In the genomic region with DNA sequence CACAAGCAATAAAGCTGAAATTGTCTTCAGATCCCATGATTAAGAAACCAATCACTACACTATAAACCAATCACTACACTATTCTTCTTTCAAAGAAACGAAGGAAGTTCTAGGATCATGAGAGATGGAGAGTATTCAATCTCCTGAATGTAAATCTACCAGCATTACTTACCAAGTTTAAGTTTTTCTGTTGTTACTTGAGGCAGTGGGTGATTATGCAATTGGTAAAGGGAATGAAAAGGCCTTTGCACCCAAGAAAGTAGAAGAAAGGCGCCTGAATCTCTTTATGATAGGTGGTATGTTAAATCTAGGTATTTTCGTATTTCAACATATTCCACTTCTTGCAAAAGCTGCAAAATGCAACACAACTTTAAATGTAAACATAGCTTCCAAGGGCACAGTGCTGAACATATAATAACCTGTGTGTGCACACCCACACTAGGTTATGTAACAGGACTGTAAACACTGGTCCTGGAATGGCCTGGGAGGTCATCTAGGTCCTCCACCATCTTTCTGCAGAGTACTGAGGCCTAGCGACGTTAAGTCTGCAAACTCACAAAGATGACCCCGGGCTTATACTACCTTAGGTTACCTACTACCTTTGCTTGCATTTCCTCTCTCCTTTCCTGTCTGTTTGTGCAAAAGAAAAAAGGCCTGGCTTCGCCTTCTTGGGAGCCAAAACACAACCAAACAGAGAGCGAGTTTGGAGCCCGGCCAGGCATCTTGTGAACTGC, we compare ENCODE assay signal across 1 cellular context.
TF ChIP-seq lines count a peak whose summit lies in the region.

No MANE protein-coding gene starts in this region.

TF ChIP-seq in HepG2, 621 proteins besides CTCF, POLR2A, EP300 and RAD21 (continued from another document and continues in another):
- TF ChIP-seq, protein P1, sequence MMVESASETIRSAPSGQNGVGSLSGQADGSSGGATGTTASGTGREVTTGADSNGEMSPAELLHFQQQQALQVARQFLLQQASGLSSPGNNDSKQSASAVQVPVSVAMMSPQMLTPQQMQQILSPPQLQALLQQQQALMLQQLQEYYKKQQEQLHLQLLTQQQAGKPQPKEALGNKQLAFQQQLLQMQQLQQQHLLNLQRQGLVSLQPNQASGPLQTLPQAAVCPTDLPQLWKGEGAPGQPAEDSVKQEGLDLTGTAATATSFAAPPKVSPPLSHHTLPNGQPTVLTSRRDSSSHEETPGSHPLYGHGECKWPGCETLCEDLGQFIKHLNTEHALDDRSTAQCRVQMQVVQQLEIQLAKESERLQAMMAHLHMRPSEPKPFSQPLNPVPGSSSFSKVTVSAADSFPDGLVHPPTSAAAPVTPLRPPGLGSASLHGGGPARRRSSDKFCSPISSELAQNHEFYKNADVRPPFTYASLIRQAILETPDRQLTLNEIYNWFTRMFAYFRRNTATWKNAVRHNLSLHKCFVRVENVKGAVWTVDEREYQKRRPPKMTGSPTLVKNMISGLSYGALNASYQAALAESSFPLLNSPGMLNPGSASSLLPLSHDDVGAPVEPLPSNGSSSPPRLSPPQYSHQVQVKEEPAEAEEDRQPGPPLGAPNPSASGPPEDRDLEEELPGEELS (CRISPR knock-in tag; IDR thresholded peaks at IDR 0.05): peak; percentile 91
- TF ChIP-seq ZNF318 (CRISPR knock-in tag; IDR thresholded peaks at IDR 0.05) (no peak), ISX (CRISPR knock-in tag; conservative IDR thresholded peaks at IDR 0.05) (no peak), RBM22 (optimal IDR thresholded peaks at IDR 0.05; ENCODE audit: low read length) (no peak), ZSCAN22 (CRISPR knock-in tag; IDR thresholded peaks at IDR 0.05) (no peak), ZNF776 (CRISPR knock-in tag; IDR thresholded peaks at IDR 0.05) (0 out of 2 replicates have a peak, but pooled peaks have one; percentile 24), KDM5B (CRISPR knock-in tag; IDR thresholded peaks at IDR 0.05; ENCODE audit: borderline replicate concordance) (no peak), SOX6 (IDR thresholded peaks at IDR 0.05) (no peak), SOX6 (CRISPR knock-in tag; IDR thresholded peaks at IDR 0.05) (peak; percentile 82), ZSCAN12 (CRISPR knock-in tag; IDR thresholded peaks at IDR 0.05) (no peak), CHD2 (IDR thresholded peaks at IDR 0.05; ENCODE audit: low read depth, low read length) (no peak), ESRRA (CRISPR knock-in tag; IDR thresholded peaks at IDR 0.05; ENCODE audit: low read depth) (peak; percentile 54; the same call in 1 of the 2 replicates), NONO (IDR thresholded peaks at IDR 0.05) (no peak), NONO (CRISPR knock-in tag; conservative IDR thresholded peaks at IDR 0.05) (0 out of 2 replicates have a peak, but pooled peaks have one; percentile 21), ZNF782 (CRISPR knock-in tag; IDR thresholded peaks at IDR 0.05; ENCODE audit: borderline replicate concordance) (no peak), ZNF770 (CRISPR knock-in tag; IDR thresholded peaks at IDR 0.05) (no peak), XRCC5 (optimal IDR thresholded peaks at IDR 0.05; ENCODE audit: low read length) (no peak), HNRNPH1 (optimal IDR thresholded peaks at IDR 0.05; ENCODE audit: low read depth, low read length) (no peak), MYC (CRISPR knock-in tag; IDR thresholded peaks at IDR 0.05; ENCODE audit: borderline replicate concordance) (no peak), ZXDC (CRISPR knock-in tag; IDR thresholded peaks at IDR 0.05) (no peak)
- TF ChIP-seq, protein P2, sequence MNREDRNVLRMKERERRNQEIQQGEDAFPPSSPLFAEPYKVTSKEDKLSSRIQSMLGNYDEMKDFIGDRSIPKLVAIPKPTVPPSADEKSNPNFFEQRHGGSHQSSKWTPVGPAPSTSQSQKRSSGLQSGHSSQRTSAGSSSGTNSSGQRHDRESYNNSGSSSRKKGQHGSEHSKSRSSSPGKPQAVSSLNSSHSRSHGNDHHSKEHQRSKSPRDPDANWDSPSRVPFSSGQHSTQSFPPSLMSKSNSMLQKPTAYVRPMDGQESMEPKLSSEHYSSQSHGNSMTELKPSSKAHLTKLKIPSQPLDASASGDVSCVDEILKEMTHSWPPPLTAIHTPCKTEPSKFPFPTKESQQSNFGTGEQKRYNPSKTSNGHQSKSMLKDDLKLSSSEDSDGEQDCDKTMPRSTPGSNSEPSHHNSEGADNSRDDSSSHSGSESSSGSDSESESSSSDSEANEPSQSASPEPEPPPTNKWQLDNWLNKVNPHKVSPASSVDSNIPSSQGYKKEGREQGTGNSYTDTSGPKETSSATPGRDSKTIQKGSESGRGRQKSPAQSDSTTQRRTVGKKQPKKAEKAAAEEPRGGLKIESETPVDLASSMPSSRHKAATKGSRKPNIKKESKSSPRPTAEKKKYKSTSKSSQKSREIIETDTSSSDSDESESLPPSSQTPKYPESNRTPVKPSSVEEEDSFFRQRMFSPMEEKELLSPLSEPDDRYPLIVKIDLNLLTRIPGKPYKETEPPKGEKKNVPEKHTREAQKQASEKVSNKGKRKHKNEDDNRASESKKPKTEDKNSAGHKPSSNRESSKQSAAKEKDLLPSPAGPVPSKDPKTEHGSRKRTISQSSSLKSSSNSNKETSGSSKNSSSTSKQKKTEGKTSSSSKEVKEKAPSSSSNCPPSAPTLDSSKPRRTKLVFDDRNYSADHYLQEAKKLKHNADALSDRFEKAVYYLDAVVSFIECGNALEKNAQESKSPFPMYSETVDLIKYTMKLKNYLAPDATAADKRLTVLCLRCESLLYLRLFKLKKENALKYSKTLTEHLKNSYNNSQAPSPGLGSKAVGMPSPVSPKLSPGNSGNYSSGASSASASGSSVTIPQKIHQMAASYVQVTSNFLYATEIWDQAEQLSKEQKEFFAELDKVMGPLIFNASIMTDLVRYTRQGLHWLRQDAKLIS (CRISPR knock-in tag; IDR thresholded peaks at IDR 0.05): no peak
- TF ChIP-seq, protein P3, sequence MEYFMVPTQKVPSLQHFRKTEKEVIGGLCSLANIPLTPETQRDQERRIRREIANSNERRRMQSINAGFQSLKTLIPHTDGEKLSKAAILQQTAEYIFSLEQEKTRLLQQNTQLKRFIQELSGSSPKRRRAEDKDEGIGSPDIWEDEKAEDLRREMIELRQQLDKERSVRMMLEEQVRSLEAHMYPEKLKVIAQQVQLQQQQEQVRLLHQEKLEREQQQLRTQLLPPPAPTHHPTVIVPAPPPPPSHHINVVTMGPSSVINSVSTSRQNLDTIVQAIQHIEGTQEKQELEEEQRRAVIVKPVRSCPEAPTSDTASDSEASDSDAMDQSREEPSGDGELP (IDR thresholded peaks at IDR 0.05; ENCODE audit: borderline replicate concordance, low read depth): no peak
- TF ChIP-seq, protein P4, sequence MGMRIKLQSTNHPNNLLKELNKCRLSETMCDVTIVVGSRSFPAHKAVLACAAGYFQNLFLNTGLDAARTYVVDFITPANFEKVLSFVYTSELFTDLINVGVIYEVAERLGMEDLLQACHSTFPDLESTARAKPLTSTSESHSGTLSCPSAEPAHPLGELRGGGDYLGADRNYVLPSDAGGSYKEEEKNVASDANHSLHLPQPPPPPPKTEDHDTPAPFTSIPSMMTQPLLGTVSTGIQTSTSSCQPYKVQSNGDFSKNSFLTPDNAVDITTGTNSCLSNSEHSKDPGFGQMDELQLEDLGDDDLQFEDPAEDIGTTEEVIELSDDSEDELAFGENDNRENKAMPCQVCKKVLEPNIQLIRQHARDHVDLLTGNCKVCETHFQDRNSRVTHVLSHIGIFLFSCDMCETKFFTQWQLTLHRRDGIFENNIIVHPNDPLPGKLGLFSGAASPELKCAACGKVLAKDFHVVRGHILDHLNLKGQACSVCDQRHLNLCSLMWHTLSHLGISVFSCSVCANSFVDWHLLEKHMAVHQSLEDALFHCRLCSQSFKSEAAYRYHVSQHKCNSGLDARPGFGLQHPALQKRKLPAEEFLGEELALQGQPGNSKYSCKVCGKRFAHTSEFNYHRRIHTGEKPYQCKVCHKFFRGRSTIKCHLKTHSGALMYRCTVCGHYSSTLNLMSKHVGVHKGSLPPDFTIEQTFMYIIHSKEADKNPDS (CRISPR knock-in tag; IDR thresholded peaks at IDR 0.05): no peak
